12 cellular contexts compared by ENCODE assay signal in genomic region chr6:22892452-22892851, GRCh38.
DNase-seq lines count a peak whose midpoint lies in the region; ATAC-seq and TF ChIP-seq lines count a peak whose summit lies in the region.
"Had no signal": no experiment of that assay in that cellular context is flagged by ENCODE, and none has a peak within 500 bp of the region (broad histone marks: within the 10 kb centered on the region; RNA-seq: fewer than 3 reads in every experiment).

No MANE protein-coding gene starts in this region.

- intact Hi-C loops in Calu3 (cut with micrococcal nuclease; ENCODE audit: unreplicated experiment), result no loop called here

- no peak for ATAC-seq in activated T-helper 17 cell treated with anti-CD3 and anti-CD28 coated beads, Interleukin-2, amount 50 U/mL, for 72 hours (replicated peaks)
- ATAC-seq: activated naive CD8-positive, alpha-beta T cell treated with anti-CD3 and anti-CD28 coated beads, Interleukin-2, amount 50 U/mL, for 24 hours; WTC11 had no signal

- peaks cover 30% of the 10 kb centered on the region for H3K4me1 Mint-ChIP-seq in Calu3 (ENCODE audit: low read depth, unreplicated experiment)
- H3K4me1 Mint-ChIP-seq in activated T-helper 17 cell treated with anti-CD3 and anti-CD28 coated beads, Interleukin-2, amount 50 U/mL, for 72 hours, result no peaks in the 10 kb centered on the region
- H3K4me1 Mint-ChIP-seq: activated naive CD8-positive, alpha-beta T cell treated with anti-CD3 and anti-CD28 coated beads, Interleukin-2, amount 50 U/mL, for 24 hours had no signal

- CTCF ChIA-PET in Calu3 (lab: Charles Lee), result interaction anchor here (0.6 to 1.4 kb wide), 7 partner anchors 12 to 1299 kb away, joined by 3 to 6 read pairs (median 4); partner anchors contain the start of gene SOX4

- H3K36me3 Mint-ChIP-seq in Calu3 (ENCODE audit: insufficient read depth, unreplicated experiment), result peaks cover 10% of the 10 kb centered on the region
- H3K36me3 Mint-ChIP-seq in activated T-helper 17 cell treated with anti-CD3 and anti-CD28 coated beads, Interleukin-2, amount 50 U/mL, for 72 hours (ENCODE audit: low read depth), result no peaks in the 10 kb centered on the region
- H3K36me3 Mint-ChIP-seq: WTC11 had no signal

- H3K27ac Mint-ChIP-seq in Calu3 (ENCODE audit: unreplicated experiment), result peak overlapping the region; percentile 95
- no peak overlapping the region for H3K27ac Mint-ChIP-seq in activated T-helper 17 cell treated with anti-CD3 and anti-CD28 coated beads, Interleukin-2, amount 50 U/mL, for 72 hours
- H3K27ac Mint-ChIP-seq: activated naive CD8-positive, alpha-beta T cell treated with anti-CD3 and anti-CD28 coated beads, Interleukin-2, amount 50 U/mL, for 24 hours; WTC11 had no signal

- DNase-seq in Calu3, result peak; percentile 22
- DNase-seq in SW 1271 (lab: John Stamatoyannopoulos, UW), result peak; percentile 60 to 75
- DNase-seq in fibroblast of the aortic adventitia (ENCODE audit: low read depth), result peak; percentile 98
- DNase-seq in renal cortical epithelial cell (ENCODE audit: low read depth), result peak; percentile 99
- no peak for DNase-seq in activated gamma-delta T cell (lab: John Stamatoyannopoulos, UW)
- no peak for DNase-seq in NCI-H1694 treated with DMSO at 0.1 percent for 48 hours (lab: John Stamatoyannopoulos, UW)
- DNase-seq in DMS114 treated with DMSO at 0.1 percent for 48 hours (lab: John Stamatoyannopoulos, UW; ENCODE audit: unreplicated experiment), result no peak
- DNase-seq: activated naive CD8-positive, alpha-beta T cell treated with anti-CD3 and anti-CD28 coated beads, Interleukin-2, amount 50 U/mL, for 24 hours; DMS79; NCI-H2107 had no signal

- H3K9me3 Mint-ChIP-seq in Calu3 (ENCODE audit: low read depth, unreplicated experiment), result no peaks in the 10 kb centered on the region
- H3K9me3 Mint-ChIP-seq in activated T-helper 17 cell treated with anti-CD3 and anti-CD28 coated beads, Interleukin-2, amount 50 U/mL, for 72 hours, result no peaks in the 10 kb centered on the region
- H3K9me3 Mint-ChIP-seq: activated naive CD8-positive, alpha-beta T cell treated with anti-CD3 and anti-CD28 coated beads, Interleukin-2, amount 50 U/mL, for 24 hours; WTC11 had no signal

- H3K4me3 ChIP-seq in fibroblast of the aortic adventitia (ENCODE audit: low read depth, low read length), result no peak overlapping the region

- BruUV-seq in Calu3 (replicated peaks; lab: Mats Ljungman, UMichigan), result no TSS peak

- TF ChIP-seq CTCF in Calu3 (IDR thresholded peaks at IDR 0.05; ENCODE audit: unreplicated experiment), result no peak
- TF ChIP-seq CTCF in fibroblast of the aortic adventitia (IDR thresholded peaks at IDR 0.05; ENCODE audit: insufficient read depth, low read length), result no peak

- no peaks in the 10 kb centered on the region for H3K27me3 Mint-ChIP-seq in Calu3 (ENCODE audit: unreplicated experiment)
- no peaks in the 10 kb centered on the region for H3K27me3 Mint-ChIP-seq in activated T-helper 17 cell treated with anti-CD3 and anti-CD28 coated beads, Interleukin-2, amount 50 U/mL, for 72 hours
- H3K27me3 Mint-ChIP-seq: activated naive CD8-positive, alpha-beta T cell treated with anti-CD3 and anti-CD28 coated beads, Interleukin-2, amount 50 U/mL, for 24 hours had no signal

- no peak overlapping the region for H3K4me3 Mint-ChIP-seq in Calu3 (ENCODE audit: low read depth, unreplicated experiment)
- H3K4me3 Mint-ChIP-seq in activated T-helper 17 cell treated with anti-CD3 and anti-CD28 coated beads, Interleukin-2, amount 50 U/mL, for 72 hours, result no peak overlapping the region
- H3K4me3 Mint-ChIP-seq: activated naive CD8-positive, alpha-beta T cell treated with anti-CD3 and anti-CD28 coated beads, Interleukin-2, amount 50 U/mL, for 24 hours; WTC11 had no signal

Comparison
In these comparisons a context has a peak if more than half of its experiments do, and no peak if none do; other contexts are left out.
1. DNase-seq: peak in Calu3 (single experiment), SW 1271 (2 of 2), fibroblast of the aortic adventitia (single experiment) and renal cortical epithelial cell (single experiment); none in activated gamma-delta T cell (single experiment), NCI-H1694 treated with DMSO at 0.1 percent for 48 hours (single experiment) and DMS114 treated with DMSO at 0.1 percent for 48 hours (single experiment).